In genomic region chr4:51843309-51844156, GRCh38 we compare ENCODE assay signal across 8 cellular contexts. TPM values are rescaled to one million over a fixed set of nuclear protein-coding genes. Genes with fewer than 3 reads are reported as not detected.
DNase-seq lines count a peak whose midpoint lies in the region; ATAC-seq, FAIRE-seq and TF ChIP-seq lines count a peak whose summit lies in the region.

No MANE protein-coding gene starts in this region.

- no peaks in the 10 kb centered on the region for H3K9me3 ChIP-seq in breast epithelium

- no peak for TF ChIP-seq CTCF in C4-2B (conservative IDR thresholded peaks at IDR 0.05)
- no peak for TF ChIP-seq CTCF in breast epithelium (IDR thresholded peaks at IDR 0.05)

- H3K4me1 Mint-ChIP-seq in T-helper 2 cell treated with Interferon-gamma antibody and Interleukin-4, amounts not matched to agents 5 μg/mL and 100 μg/mL, for 36 hours (ENCODE audit: low read depth): peaks cover 17% of the 10 kb centered on the region

- no peak for FAIRE-seq in HTR-8/SVneo (lab: Jason Lieb, UNC)

- peaks cover 5% of the 10 kb centered on the region for H3K36me3 Mint-ChIP-seq in T-helper 2 cell treated with Interferon-gamma antibody and Interleukin-4, amounts not matched to agents 5 μg/mL and 100 μg/mL, for 36 hours (ENCODE audit: low read depth)

- no peaks in the 10 kb centered on the region for H3K36me3 ChIP-seq in breast epithelium

- ATAC-seq in GM19395 (IDR thresholded peaks at IDR 0.05; ENCODE audit: unreplicated experiment) (peak; percentile 30), HG03280 (IDR thresholded peaks at IDR 0.05; ENCODE audit: unreplicated experiment) (no peak)

- no peaks in the 10 kb centered on the region for H3K4me1 ChIP-seq in breast epithelium

- H3K4me3 ChIP-seq in breast epithelium: peak overlapping the region; percentile 82 to 95 (median 93)

- no peak for TF ChIP-seq POLR2A in breast epithelium (IDR thresholded peaks at IDR 0.05)

- H3K4me3 Mint-ChIP-seq in T-helper 2 cell treated with Interferon-gamma antibody and Interleukin-4, amounts not matched to agents 5 μg/mL and 100 μg/mL, for 36 hours: peak overlapping the region; percentile 95

- H3K9me3 Mint-ChIP-seq in T-helper 2 cell treated with Interferon-gamma antibody and Interleukin-4, amounts not matched to agents 5 μg/mL and 100 μg/mL, for 36 hours: no peaks in the 10 kb centered on the region

- peaks cover 5% of the 10 kb centered on the region for H3K27me3 Mint-ChIP-seq in T-helper 2 cell treated with Interferon-gamma antibody and Interleukin-4, amounts not matched to agents 5 μg/mL and 100 μg/mL, for 36 hours (ENCODE audit: low read depth)

- no peaks in the 10 kb centered on the region for H3K27me3 ChIP-seq in breast epithelium

- intact Hi-C loops in breast epithelium (cut with DNase I; ENCODE audit: low total_unique reads): no loop called here

- H3K27ac ChIP-seq in C4-2B: peak overlapping the region; percentile 80
- peak overlapping the region; percentile 93 to 98 for H3K27ac ChIP-seq in breast epithelium

- H3K27ac Mint-ChIP-seq in T-helper 2 cell treated with Interferon-gamma antibody and Interleukin-4, amounts not matched to agents 5 μg/mL and 100 μg/mL, for 36 hours: peak overlapping the region; percentile 98

- DNase-seq in HTR-8/SVneo (ENCODE audit: insufficient read length, low spot score): peak; percentile 15
- no peak for DNase-seq in T-helper 2 cell treated with Interferon-gamma antibody and Interleukin-4, amounts not matched to agents 5 μg/mL and 100 μg/mL, for 36 hours (ENCODE audit: low spot score)
- peak; percentile 63 to 64 for DNase-seq in breast epithelium (ENCODE audit: low spot score in 2 of 2)
- DNase-seq in iris pigment epithelial cell (ENCODE audit: low read depth): peak; percentile 69
- peak; percentile 66 for DNase-seq in stimulated activated CD4-positive, alpha-beta T cell treated with anti-CD3 and anti-CD28 coated beads, Interleukin-15, amount 100 ng/mL, for 24 hours

RNA-seq across cellular contexts. Expression of gene DCUN1D4, which starts 0.6 kb away (rescaled TPM):
- total RNA-seq in breast epithelium: 10 to 100 TPM; 47.2 to 68.8 (median 57.4) TPM
